In genomic region chr15:23687143-23687470, GRCh38 we compare ENCODE assay signal across 8 cellular contexts. TPM values are rescaled to one million over a fixed set of nuclear protein-coding genes. Genes with fewer than 3 reads are reported as not detected.
A peak's percentile ranks its signal among the peaks of the same experiment; 100 is the strongest.
DNase-seq lines count a peak whose midpoint lies in the region; TF ChIP-seq lines count a peak whose summit lies in the region.

NDN (minus strand) TSS chr15:23687305; CDS start chr15:23687217, 88 bp downstream.

- no peaks in the 10 kb centered on the region for H3K27me3 ChIP-seq in brain microvascular endothelial cell (replicated peaks)
- peaks cover 0 to 23% (median 0%) of the 10 kb centered on the region in 7 donors for H3K27me3 ChIP-seq in spleen (replicated peaks in 1 of 7)
- no peaks in the 10 kb centered on the region for H3K27me3 ChIP-seq in Karpas-422 (ENCODE audit: low read length)

- no peaks in the 10 kb centered on the region for H4K20me1 ChIP-seq in Karpas-422 (ENCODE audit: insufficient read depth, low read depth, low read length)

- in situ Hi-C loops in brain microvascular endothelial cell (cut with HindIII; ENCODE audit: low pct_ligation_motif_present, low sequenced_read_pairs), result no loop called here

- 22 to 32% (median 32%) methylated on average over 18 to 38 of the region's 38 CpGs for WGBS in spleen, 5 donors

- H3K27ac ChIP-seq in brain microvascular endothelial cell, result no peak within 1 kb of the TSS
- H3K27ac ChIP-seq in spleen, result peak within 1 kb of the TSS in 3 of 8 donors; percentile 42 to 54 (median 51)
- H3K27ac ChIP-seq in Karpas-422 (ENCODE audit: low read length), result no peak within 1 kb of the TSS

- peak; percentile 9 for DNase-seq in NCI-H146 (lab: John Stamatoyannopoulos, UW)
- no peak for DNase-seq in NCI-H146 treated with DMSO at 0.1 percent for 48 hours (lab: John Stamatoyannopoulos, UW; ENCODE audit: unreplicated experiment)
- DNase-seq in brain microvascular endothelial cell, result no peak
- DNase-seq in inferior parietal cortex (ENCODE audit: extremely low spot score), result peak; percentile 23
- no peak for DNase-seq in spleen
- DNase-seq in AML-193 (lab: John Stamatoyannopoulos, UW), result no peak
- DNase-seq in RPMI8226, result no peak
- no peak for DNase-seq in Karpas-422

- no peaks in the 10 kb centered on the region for H3K36me3 ChIP-seq in brain microvascular endothelial cell (replicated peaks)
- H3K36me3 ChIP-seq in spleen, result no peaks in the 10 kb centered on the region
- no peaks in the 10 kb centered on the region for H3K36me3 ChIP-seq in Karpas-422 (ENCODE audit: insufficient read depth, low read length)

- H3K4me1 ChIP-seq in spleen (peaks cover 0 to 8% (median 0%) of the 10 kb centered on the region in 6 donors), Karpas-422 (ENCODE audit: low read length) (no peaks in the 10 kb centered on the region)

- TF ChIP-seq CTCF in brain microvascular endothelial cell (IDR thresholded peaks at IDR 0.05; ENCODE audit: low read depth, low read length, missing control alignments) (no peak), spleen (IDR thresholded peaks at IDR 0.05 in 8 of 11, conservative IDR thresholded peaks at IDR 0.05 in 3 of 11) (no peak)

- no peak within 1 kb of the TSS for H2AFZ ChIP-seq in Karpas-422 (ENCODE audit: low read length)

- no peaks in the 10 kb centered on the region for H3K9me2 ChIP-seq in Karpas-422 (replicated peaks; ENCODE audit: insufficient read depth, low read length)

- intact Hi-C loops in spleen (cut with DNase I; ENCODE audit: low total_unique reads), result no loop called here

- H3K9ac ChIP-seq in Karpas-422 (ENCODE audit: low read length), result no peak within 1 kb of the TSS

- no peaks in the 10 kb centered on the region for H3K79me2 ChIP-seq in Karpas-422 (ENCODE audit: low read length)

- TF ChIP-seq POLR2A in spleen (IDR thresholded peaks at IDR 0.05), result no peak

- H3K9me3 ChIP-seq in spleen (peaks cover 0 to 14% (median 0%) of the 10 kb centered on the region in 8 donors), Karpas-422 (ENCODE audit: low read length) (peaks cover 5% of the 10 kb centered on the region; the same call in 1 of the 2 replicates)

- H3K4me3 ChIP-seq in brain microvascular endothelial cell (ENCODE audit: low read depth, low read length) (peak within 1 kb of the TSS; percentile 43), spleen (peak within 1 kb of the TSS; percentile 21 to 70 (median 46)), Karpas-422 (ENCODE audit: low read length) (no peak within 1 kb of the TSS)

- H3K4me2 ChIP-seq in Karpas-422 (ENCODE audit: low read depth, low read length, poor library complexity, severe bottlenecking), result no peak within 1 kb of the TSS

RNA-seq across cellular contexts. Expression of gene NDN, which starts in this region (rescaled TPM):
- total RNA-seq in spleen, result 10 to 100 TPM; 17.1 to 54.1 (median 30.7) TPM
- 10 to 100 TPM; 10.4 to 20.8 (median 16.2) TPM for polyA plus RNA-seq in spleen
- not detected in 2 replicates for total RNA-seq in Karpas-422 (2014; rRNA removed; shearing (Covaris generic); ENCODE audit: low replicate concordance)

Comparison
In these comparisons a context has a peak if more than half of its experiments do, and no peak if none do; other contexts are left out.
1. RNA of gene NDN (total RNA-seq): 17.1 to 54.1 TPM in spleen; not detected in Karpas-422; every median in the first group is over 10 times any median in the second.
2. DNase-seq: peak in NCI-H146 (single experiment) and inferior parietal cortex (single experiment); none in NCI-H146 treated with DMSO at 0.1 percent for 48 hours (single experiment), brain microvascular endothelial cell (single experiment), spleen (single experiment), AML-193 (0 of 2), RPMI8226 (single experiment) and Karpas-422 (single experiment).